Comparison of ENCODE assay signal across 34 cellular contexts in genomic region chr16:67437513-67437912, GRCh38. TPM values are rescaled to one million over a fixed set of nuclear protein-coding genes. Genes with fewer than 3 reads are reported as not detected.
DNase-seq lines count a peak whose midpoint lies in the region; ATAC-seq and TF ChIP-seq lines count a peak whose summit lies in the region.
"Had no signal": no experiment of that assay in that cellular context is flagged by ENCODE, and none has a peak within 500 bp of the region (broad histone marks: within the 10 kb centered on the region; RNA-seq: fewer than 3 reads in every experiment).

No MANE protein-coding gene starts in this region.

- intact Hi-C loops in natural killer cell (cut with micrococcal nuclease), result no loop called here

- H3K9me3 Mint-ChIP-seq in IgD-negative memory B cell, result no peaks in the 10 kb centered on the region
- H3K9me3 Mint-ChIP-seq in natural killer cell, result no peaks in the 10 kb centered on the region
- H3K9me3 Mint-ChIP-seq: naive thymus-derived CD8-positive, alpha-beta T cell; T-helper 1 cell treated with Interleukin-12 subunit alpha and Interleukin-12 subunit beta and Interleukin-4 antibody, amounts not matched to agents 30 μg/mL and 1 μg/mL, for 36 hours had no signal

- no peaks in the 10 kb centered on the region for H3K9me3 ChIP-seq in gastroesophageal sphincter
- H3K9me3 ChIP-seq: Caco-2, lower lobe of right lung, MG63, psoas muscle, sigmoid colon, upper lobe of left lung had no signal

- no peak overlapping the region for H3K27ac ChIP-seq in gastroesophageal sphincter
- H3K27ac ChIP-seq: 22Rv1, C4-2B, hepatocyte, lower lobe of right lung, psoas muscle, sigmoid colon, upper lobe of left lung had no signal

- H3K27ac Mint-ChIP-seq in IgD-negative memory B cell (peak overlapping the region; percentile 67 to 80 (median 67)), natural killer cell (peak overlapping the region; percentile 16 to 77)
- H3K27ac Mint-ChIP-seq: GM23338; T-helper 1 cell treated with Interleukin-12 subunit alpha and Interleukin-12 subunit beta and Interleukin-4 antibody, amounts not matched to agents 30 μg/mL and 1 μg/mL, for 36 hours had no signal

- TF ChIP-seq CTCF in GM10266 (IDR thresholded peaks at IDR 0.05; ENCODE audit: control insufficient read depth, insufficient read depth, low read depth, missing control alignments), result no peak
- TF ChIP-seq CTCF in natural killer cell (IDR thresholded peaks at IDR 0.05), result no peak
- no peak for TF ChIP-seq CTCF in gastroesophageal sphincter (IDR thresholded peaks at IDR 0.05)

- H3K27me3 Mint-ChIP-seq in IgD-negative memory B cell (peaks cover 3% of the 10 kb centered on the region), natural killer cell (ENCODE audit: low read depth in 2 of 2) (peaks cover 0 to under 1% of the 10 kb centered on the region in 2 donors)

- no peaks in the 10 kb centered on the region for H3K27me3 ChIP-seq in gastroesophageal sphincter
- H3K27me3 ChIP-seq: hepatocyte, MG63, sigmoid colon, upper lobe of left lung had no signal

- TF ChIP-seq POLR2A in gastroesophageal sphincter (IDR thresholded peaks at IDR 0.05), result no peak

- H3K4me3 ChIP-seq in gastroesophageal sphincter, result no peak overlapping the region
- H3K4me3 ChIP-seq: GM23338, hepatocyte, lower lobe of right lung, MG63, psoas muscle, sigmoid colon, upper lobe of left lung had no signal

- peaks cover 0 to 25% (median under 1%) of the 10 kb centered on the region in 3 donors for H3K4me1 ChIP-seq in gastroesophageal sphincter
- H3K4me1 ChIP-seq: Caco-2 had no signal

- H3K4me3 Mint-ChIP-seq in IgD-negative memory B cell (no peak overlapping the region), natural killer cell (no peak overlapping the region)
- H3K4me3 Mint-ChIP-seq: GM23338; naive thymus-derived CD8-positive, alpha-beta T cell; T-helper 1 cell treated with Interleukin-12 subunit alpha and Interleukin-12 subunit beta and Interleukin-4 antibody, amounts not matched to agents 30 μg/mL and 1 μg/mL, for 36 hours had no signal

- no CpG with 5 or more reads among the region's 4 CpGs for WGBS in gastroesophageal sphincter (ENCODE audit: low coverage in 1 of 2), 2 donors

- peak; percentile 20 for DNase-seq in NK-92 treated with Interleukin-12 subunit alpha and Interleukin-12 subunit beta, amount 100 ng/mL, for 24 hours (lab: John Stamatoyannopoulos, UW)
- DNase-seq in NK-92 (lab: John Stamatoyannopoulos, UW; ENCODE audit: unreplicated experiment) (no peak), GM10266 (ENCODE audit: extremely low spot score) (peak; percentile 59), natural killer cell (no peak)
- DNase-seq: activated CD8-positive, alpha-beta memory T cell treated with anti-CD3 and anti-CD28 coated beads for 24 hours; activated naive CD4-positive, alpha-beta T cell treated with Interleukin-2 at 50 U/mL for 16 hours; activated T-cell treated with anti-CD3 and anti-CD28 coated beads for 4 hours; Caco-2; DMS53; KG1; lower lobe of right lung; MG63; naive thymus-derived CD8-positive, alpha-beta T cell; NCI-H1105 treated with DMSO at 0.1 percent for 48 hours; NCI-H1930; NCI-H524 treated with DMSO at 0.1 percent for 48 hours; psoas muscle; Right ventricle myocardium superior; sigmoid colon; stimulated activated CD4-positive, alpha-beta T cell treated with anti-CD3 and anti-CD28 coated beads, Interleukin-4, amount 100 ng/mL, for 1 hour; substantia nigra; upper lobe of left lung had no signal

- no peak for TF ChIP-seq EP300 in gastroesophageal sphincter (IDR thresholded peaks at IDR 0.05)

- peak; percentile 54 to 86 (median 72) for ATAC-seq in natural killer cell
- no peak for ATAC-seq in HG03280 (IDR thresholded peaks at IDR 0.05; ENCODE audit: unreplicated experiment)
- ATAC-seq in HG03460 (IDR thresholded peaks at IDR 0.05; ENCODE audit: unreplicated experiment), result no peak
- no peak for ATAC-seq in gastroesophageal sphincter
- ATAC-seq: GM23338; lower lobe of right lung; naive thymus-derived CD8-positive, alpha-beta T cell; Panc1; psoas muscle; SK-N-SH treated with all-trans-retinoic acid at 6 μM for 48 hours had no signal

- peaks cover 0 to 22% (median 12%) of the 10 kb centered on the region in 3 donors for H3K4me1 Mint-ChIP-seq in IgD-negative memory B cell
- H3K4me1 Mint-ChIP-seq in natural killer cell, result peaks cover 5 to 22% of the 10 kb centered on the region in 2 donors

- peaks cover 3% of the 10 kb centered on the region for H3K36me3 Mint-ChIP-seq in IgD-negative memory B cell
- H3K36me3 Mint-ChIP-seq in natural killer cell, result no peaks in the 10 kb centered on the region

- peaks cover 0 to 72% of the 10 kb centered on the region in 2 donors for H3K36me3 ChIP-seq in gastroesophageal sphincter
- H3K36me3 ChIP-seq: MG63 had no signal

RNA-seq across cellular contexts. Expression of gene HSD11B2, which starts 6.6 kb away (rescaled TPM):
- polyA plus RNA-seq in IgD-negative memory B cell, result not detected
- total RNA-seq in natural killer cell (not detected), gastroesophageal sphincter (1 to 10 TPM in 1 of 4 donors, under 1 TPM in 2, not detected in 1; 0.19 to 2.1 (median 0.27) TPM)
- total RNA-seq: naive thymus-derived CD8-positive, alpha-beta T cell had no signal
- polyA plus RNA-seq: naive thymus-derived CD8-positive, alpha-beta T cell had no signal

RNA-seq across cellular contexts. Expression of gene ZDHHC1, which starts 21.2 kb away (rescaled TPM):
- 0.33 TPM for polyA plus RNA-seq in IgD-negative memory B cell
- total RNA-seq in natural killer cell, result 1 to 10 TPM in 2 of 3 donors, under 1 TPM in 1; 0.88 to 2.5 (median 1.8) TPM
- total RNA-seq in gastroesophageal sphincter, result 10 to 100 TPM in 3 of 4 donors, 1 to 10 TPM in 1; 7.5 to 26.7 (median 17.3) TPM

RNA-seq across cellular contexts. Expression of gene ATP6V0D1, which starts 43.4 kb away (rescaled TPM):
- polyA plus RNA-seq in IgD-negative memory B cell, result 160 TPM
- total RNA-seq in natural killer cell, result 10 to 100 TPM; 76.0 to 84.9 (median 83.3) TPM
- total RNA-seq in gastroesophageal sphincter, result 100 to 1,000 TPM in 2 of 4 donors, 10 to 100 TPM in 2; 94.2 to 145 (median 110) TPM

RNA-seq across cellular contexts. Expression of gene TPPP3, which starts 44.2 kb away (rescaled TPM):
- not detected for polyA plus RNA-seq in IgD-negative memory B cell
- 1 to 10 TPM in 2 of 3 donors, under 1 TPM in 1; 0.66 to 3.0 (median 1.4) TPM for total RNA-seq in natural killer cell
- 100 to 1,000 TPM in 1 of 4 donors, 10 to 100 TPM in 3; 14.8 to 111 (median 55.0) TPM for total RNA-seq in gastroesophageal sphincter
- total RNA-seq: naive thymus-derived CD8-positive, alpha-beta T cell had no signal
- polyA plus RNA-seq: naive thymus-derived CD8-positive, alpha-beta T cell had no signal

RNA-seq across cellular contexts. Expression of gene AGRP, which starts 45.8 kb away (rescaled TPM):
- not detected for polyA plus RNA-seq in IgD-negative memory B cell
- under 1 TPM in 1 of 3 donors, not detected in 2; 0.50 TPM for total RNA-seq in natural killer cell
- not detected for total RNA-seq in gastroesophageal sphincter
- total RNA-seq: Caco-2; GM23338; naive thymus-derived CD8-positive, alpha-beta T cell; omental fat pad; psoas muscle; Right ventricle myocardium superior; sigmoid colon had no signal
- polyA plus RNA-seq: GM23338; naive thymus-derived CD8-positive, alpha-beta T cell; psoas muscle; sigmoid colon had no signal

Comparison
In these comparisons a context has a peak if more than half of its experiments do, and no peak if none do; other contexts are left out.
1. DNase-seq: peak in NK-92 treated with Interleukin-12 subunit alpha and Interleukin-12 subunit beta, amount 100 ng/mL, for 24 hours (single experiment) and GM10266 (single experiment); none in NK-92 (single experiment) and natural killer cell (single experiment).
2. ATAC-seq: peak in natural killer cell (3 of 3); none in HG03280 (single experiment), HG03460 (single experiment) and gastroesophageal sphincter (single experiment).